In genomic region chr7:155198206-155198892, GRCh38 we compare ENCODE assay signal across 23 cellular contexts.
DNase-seq lines count a peak whose midpoint lies in the region; ATAC-seq, FAIRE-seq and TF ChIP-seq lines count a peak whose summit lies in the region.
"Had no signal": no experiment of that assay in that cellular context is flagged by ENCODE, and none has a peak within 500 bp of the region (broad histone marks: within the 10 kb centered on the region; RNA-seq: fewer than 3 reads in every experiment).

No MANE protein-coding gene starts in this region.

- no peak for TF ChIP-seq CTCF in GM12878 (IDR thresholded peaks at IDR 0.05 in 2 of 3, conservative IDR thresholded peaks at IDR 0.05 in 1 of 3; ENCODE audit: control insufficient read depth in 2 of 3, extremely low read depth in 1 of 3, insufficient read depth in 1 of 3, low read depth in 3 of 3, low read length in 3 of 3)
- no peak for TF ChIP-seq CTCF in GM10248 (IDR thresholded peaks at IDR 0.05; ENCODE audit: control extremely low read depth, extremely low read depth, low read depth, missing control alignments)

- RAD21 ChIA-PET in GM12878 (lab: Charles Lee; ENCODE audit: unreplicated experiment): no interaction called here

- H3K4me3 Mint-ChIP-seq in activated CD4-positive, alpha-beta T cell treated with anti-CD3 and anti-CD28 coated beads, Interleukin-2, amount 10 ng/mL, durations not matched to agents 7 days and 5 days: no peak overlapping the region
- H3K4me3 Mint-ChIP-seq: activated naive CD8-positive, alpha-beta T cell treated with anti-CD3 and anti-CD28 coated beads, Interleukin-2, amount 10 ng/mL, durations not matched to agents 7 days and 5 days; nephron had no signal

- SMC1A ChIA-PET in GM12878 (lab: Charles Lee; ENCODE audit: uncharacterized antibody, unreplicated experiment): no interaction called here

- peak overlapping the region; percentile 5 for H3K27ac Mint-ChIP-seq in activated CD4-positive, alpha-beta T cell treated with anti-CD3 and anti-CD28 coated beads, Interleukin-2, amount 10 ng/mL, durations not matched to agents 7 days and 5 days
- H3K27ac Mint-ChIP-seq: activated naive CD8-positive, alpha-beta T cell treated with anti-CD3 and anti-CD28 coated beads, Interleukin-2, amount 10 ng/mL, durations not matched to agents 7 days and 5 days had no signal

- no peak for DNase-seq in activated CD4-positive, alpha-beta T cell treated with anti-CD3 and anti-CD28 coated beads, Interleukin-2, amount 10 ng/mL, durations not matched to agents 7 days and 5 days
- DNase-seq in activated CD4-positive, alpha-beta T cell treated with anti-CD3 and anti-CD28 coated beads for 48 hours: no peak
- DNase-seq in GM12878 (ENCODE audit: low read depth, low spot score) (no peak), posterior vena cava (ENCODE audit: low spot score) (peak; percentile 52), GM10248 (ENCODE audit: extremely low spot score) (no peak), NCI-H345 treated with DMSO at 0.1 percent for 48 hours (lab: John Stamatoyannopoulos, UW; ENCODE audit: unreplicated experiment) (no peak), NCI-H146 (lab: John Stamatoyannopoulos, UW) (no peak)
- DNase-seq: activated naive CD8-positive, alpha-beta T cell treated with anti-CD3 and anti-CD28 coated beads, Interleukin-2, amount 10 ng/mL, durations not matched to agents 7 days and 5 days; cortex of kidney; GF-D8; GOT3; mesendoderm; NCI-H1930; NCI-H345; psoas muscle; spleen; SW 1271 had no signal

- TSS peak; percentile 62 for BruUV-seq in GM12878 (replicated peaks; lab: Mats Ljungman, UMichigan)

- no peak for FAIRE-seq in GM12878 (lab: Jason Lieb, UNC)
- FAIRE-seq: A549 had no signal

- WGBS in GM12878 (ENCODE audit: insufficient coverage, insufficient replicate concordance, low lambda C conversion rate, missing lambda C conversion rate): 62% methylated on average over 22 of the region's 22 CpGs

- TF ChIP-seq RAD21 in GM12878 (IDR thresholded peaks at IDR 0.05; ENCODE audit: insufficient read depth, low read depth, low read length): no peak

- peak; percentile 11 for ATAC-seq in HG03196 (IDR thresholded peaks at IDR 0.05; ENCODE audit: unreplicated experiment)
- ATAC-seq in GM12878: no peak; the same call in 2 of the 3 replicates
- ATAC-seq: psoas muscle had no signal

- no peaks in the 10 kb centered on the region for H3K79me2 ChIP-seq in GM12878 (ENCODE audit: control insufficient read depth, insufficient read depth, low read length)

- H3K9ac ChIP-seq in GM12878 (ENCODE audit: control insufficient read depth, insufficient read depth, low read length): no peak overlapping the region
- H3K9ac ChIP-seq: BLaER1 had no signal

- intact Hi-C loops in GM12878 (cut with micrococcal nuclease; ENCODE audit: unreplicated experiment): no loop called here
- intact Hi-C loops in posterior vena cava (cut with DNase I): no loop called here

- peaks cover 8% of the 10 kb centered on the region; the same call in 2 of the 3 replicates for H3K9me3 ChIP-seq in GM12878 (replicated peaks; ENCODE audit: control insufficient read depth, insufficient read depth, low read length)
- H3K9me3 ChIP-seq: A549 had no signal

- TF ChIP-seq POLR2A in GM12878 (IDR thresholded peaks at IDR 0.05; ENCODE audit: low read depth, low read length): no peak

- no peaks in the 10 kb centered on the region for H3K27me3 ChIP-seq in GM12878 (replicated peaks in 1 of 2; ENCODE audit: control insufficient read depth in 2 of 2, insufficient read depth in 2 of 2, low read length in 1 of 2)
- H3K27me3 ChIP-seq: BLaER1 had no signal

- H3K36me3 ChIP-seq in GM12878 (ENCODE audit: control insufficient read depth in 2 of 2, insufficient read depth in 2 of 2, low read length in 1 of 2): no peaks in the 10 kb centered on the region
- H3K36me3 ChIP-seq: BLaER1, spleen had no signal

- no peak overlapping the region; the same call in 1 of the 2 replicates for H2AFZ ChIP-seq in GM12878 (ENCODE audit: control insufficient read depth, low read depth, low read length)

- no peaks in the 10 kb centered on the region for H4K20me1 ChIP-seq in GM12878 (ENCODE audit: control insufficient read depth, insufficient read depth)
- H4K20me1 ChIP-seq: BLaER1 had no signal

- H3K4me2 ChIP-seq in GM12878 (ENCODE audit: control insufficient read depth, insufficient read depth): peak overlapping the region; percentile 34
- H3K4me2 ChIP-seq: BLaER1 had no signal

- peak overlapping the region; percentile 67 for H3K27ac ChIP-seq in GM12878 (ENCODE audit: control insufficient read depth, insufficient read depth)
- H3K27ac ChIP-seq: BLaER1, HL-60, psoas muscle, RWPE1, spleen had no signal

- peaks cover 18% of the 10 kb centered on the region for H3K9me3 Mint-ChIP-seq in activated CD4-positive, alpha-beta T cell treated with anti-CD3 and anti-CD28 coated beads, Interleukin-2, amount 10 ng/mL, durations not matched to agents 7 days and 5 days

- no peak for TF ChIP-seq EP300 in GM12878 (IDR thresholded peaks at IDR 0.05; ENCODE audit: borderline replicate concordance in 1 of 2, control insufficient read depth in 1 of 2, low read depth in 2 of 2, low read length in 2 of 2)

- no peaks in the 10 kb centered on the region for H3K27me3 Mint-ChIP-seq in activated CD4-positive, alpha-beta T cell treated with anti-CD3 and anti-CD28 coated beads, Interleukin-2, amount 10 ng/mL, durations not matched to agents 7 days and 5 days

- peaks cover 14% of the 10 kb centered on the region for H3K4me1 ChIP-seq in GM12878 (ENCODE audit: control insufficient read depth, insufficient read depth, low read length)
- H3K4me1 ChIP-seq: psoas muscle, spleen had no signal

- H3K4me1 Mint-ChIP-seq in activated CD4-positive, alpha-beta T cell treated with anti-CD3 and anti-CD28 coated beads, Interleukin-2, amount 10 ng/mL, durations not matched to agents 7 days and 5 days: peaks cover 16% of the 10 kb centered on the region
- H3K4me1 Mint-ChIP-seq: activated naive CD8-positive, alpha-beta T cell treated with anti-CD3 and anti-CD28 coated beads, Interleukin-2, amount 10 ng/mL, durations not matched to agents 7 days and 5 days had no signal

- POLR2A ChIA-PET in activated CD4-positive, alpha-beta T cell treated with anti-CD3 and anti-CD28 coated beads, Interleukin-2, amount 10 ng/mL, durations not matched to agents 7 days and 5 days (lab: Charles Lee): no interaction called here
- POLR2A ChIA-PET in GM12878 (lab: Charles Lee) (no interaction called here), GM10248 (lab: Yijun Ruan, JAX) (interaction anchor here (0.9 kb wide), 1 partner anchor 8 kb away, joined by 3 read pairs; no protein-coding TSS in a partner anchor)

- peaks cover 7% of the 10 kb centered on the region for H3K36me3 Mint-ChIP-seq in activated CD4-positive, alpha-beta T cell treated with anti-CD3 and anti-CD28 coated beads, Interleukin-2, amount 10 ng/mL, durations not matched to agents 7 days and 5 days (ENCODE audit: low read depth)

- CTCF ChIA-PET in activated CD4-positive, alpha-beta T cell treated with anti-CD3 and anti-CD28 coated beads, Interleukin-2, amount 10 ng/mL, durations not matched to agents 7 days and 5 days (lab: Charles Lee): interaction anchor here (1.0 to 1.5 kb wide), 3 partner anchors 8 to 146 kb away, joined by 5 to 7 read pairs (median 5); partner anchors contain the start of gene INSIG1
- CTCF ChIA-PET in GM12878 (lab: Yijun Ruan, JAX): interaction anchor here (1.5 to 1.6 kb wide), 2 partner anchors 8 to 146 kb away, joined by 5 to 6 read pairs; no protein-coding TSS in a partner anchor
- CTCF ChIA-PET in GM10248 (lab: Yijun Ruan, JAX): interaction anchor here (0.7 to 1.4 kb wide), 2 partner anchors 7 to 147 kb away, joined by 3 read pairs; no protein-coding TSS in a partner anchor

- in situ Hi-C loops in GM12878 (cut with MboI): no loop called here

- no peak overlapping the region for H3K4me3 ChIP-seq in GM12878
- H3K4me3 ChIP-seq: A549, BLaER1, psoas muscle, spleen had no signal

TF ChIP-seq in GM12878, 131 proteins besides CTCF, POLR2A, EP300 and RAD21:
- no peak for TF ChIP-seq BHLHE40 (IDR thresholded peaks at IDR 0.05; ENCODE audit: borderline replicate concordance in 1 of 2, low read depth in 2 of 2, low read length in 1 of 2)
- TF ChIP-seq USF1 (IDR thresholded peaks at IDR 0.05; ENCODE audit: borderline replicate concordance, extremely low read length, insufficient read depth, low read depth, low read length): peak; percentile 16
TF ChIP-seq in GM12878: peak in this region for 1.
